In genomic region chr5:90279091-90279490, GRCh38 we compare ENCODE assay signal across 22 cellular contexts.
"Had no signal": no experiment of that assay in that cellular context is flagged by ENCODE, and none has a peak within 500 bp of the region (broad histone marks: within the 10 kb centered on the region; RNA-seq: fewer than 3 reads in every experiment).

No MANE protein-coding gene starts in this region.

- ATAC-seq: activated T-cell treated with anti-CD3 and anti-CD28 coated beads, Interleukin-2, amount 50 U/mL, for 72 hours; gastroesophageal sphincter; heart left ventricle; left colon; mucosa of descending colon; right lobe of liver; T-helper 17 cell had no signal

- H3K4me3 ChIP-seq: gastroesophageal sphincter, heart left ventricle, mucosa of descending colon, right lobe of liver, skin epidermis, stomach, suprapubic skin, tibial nerve had no signal

- DNase-seq: activated CD4-positive, alpha-beta T cell treated with anti-CD3 and anti-CD28 coated beads for 4 hours; activated CD4-positive, alpha-beta T cell treated with anti-CD3 and anti-CD28 coated beads, Interleukin-2, amount 50 U/mL, for 48 hours; activated CD4-positive, CD25-positive, alpha-beta regulatory T cell; activated effector memory CD4-positive, alpha-beta T cell treated with anti-CD3 and anti-CD28 coated beads, Interleukin-2, amount 50 U/mL, for 16 hours; activated naive CD4-positive, alpha-beta T cell treated with anti-CD3 and anti-CD28 coated beads, Interleukin-2, amount 10 ng/mL, durations not matched to agents 7 days and 5 days; activated T-cell treated with anti-CD3 and anti-CD28 coated beads, Interleukin-2, amount 50 U/mL, for 72 hours; caudate nucleus; effector memory CD4-positive, alpha-beta T cell; heart left ventricle; left colon; mesenchymal stem cell; mucosa of descending colon; nephron progenitor cell; nucleus accumbens; right lobe of liver; stimulated activated CD4-positive, alpha-beta T cell treated with anti-CD3 and anti-CD28 coated beads, Interleukin-1b, Interleukin-23, amount 100 ng/mL, for 48 hours; stomach; T-helper 17 cell had no signal
